Comparison of ENCODE assay signal across 14 cellular contexts in the genomic region with DNA sequence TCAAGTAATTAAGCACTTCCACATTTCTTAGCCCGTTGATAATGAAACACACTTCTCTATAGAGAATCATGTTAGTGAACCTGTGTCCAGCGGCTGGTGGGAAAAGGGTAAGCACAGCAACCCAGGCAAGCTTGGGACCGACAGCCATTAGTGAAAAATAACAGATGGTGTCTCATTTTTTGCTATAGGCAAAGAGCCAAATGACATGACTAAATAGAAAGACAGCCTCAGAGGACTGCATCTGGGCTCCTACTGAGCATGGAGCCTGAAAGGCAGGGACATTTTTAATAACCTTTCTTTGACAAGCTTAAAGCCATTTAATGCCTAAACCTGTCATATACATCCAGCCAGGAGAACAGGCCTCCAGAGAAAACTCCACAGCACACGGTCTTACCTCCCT.
A peak's percentile ranks its signal among the peaks of the same experiment; 100 is the strongest.
DNase-seq lines count a peak whose midpoint lies in the region; ATAC-seq, FAIRE-seq and TF ChIP-seq lines count a peak whose summit lies in the region.
"Had no signal": no experiment of that assay in that cellular context is flagged by ENCODE, and none has a peak within 500 bp of the region (broad histone marks: within the 10 kb centered on the region; RNA-seq: fewer than 3 reads in every experiment).

No MANE protein-coding gene starts in this region.

- no peaks in the 10 kb centered on the region for H3K4me1 ChIP-seq in upper lobe of left lung
- H3K4me1 ChIP-seq: gastroesophageal sphincter, thyroid gland had no signal

- no peak for TF ChIP-seq POLR2A in upper lobe of left lung (IDR thresholded peaks at IDR 0.05)

- peak; percentile 49 for ATAC-seq in left ventricle myocardium superior
- ATAC-seq in HG03442 (IDR thresholded peaks at IDR 0.05; ENCODE audit: unreplicated experiment), result no peak
- no peak for ATAC-seq in upper lobe of left lung (ENCODE audit: low FRiP score in 2 of 2)
- ATAC-seq: effector memory CD8-positive, alpha-beta T cell; gastroesophageal sphincter had no signal

- DNase-seq in left ventricle myocardium superior (no peak), cardiac septum (ENCODE audit: low spot score) (no peak), NCI-H446 treated with DMSO at 0.1 percent for 48 hours (lab: John Stamatoyannopoulos, UW) (peak; percentile 97), choroid plexus epithelial cell (ENCODE audit: low read depth) (peak; percentile 2), urothelium cell line (ENCODE audit: low spot score) (peak; percentile 5), NCI-H526 treated with DMSO at 0.1 percent for 48 hours (lab: John Stamatoyannopoulos, UW) (no peak), upper lobe of left lung (no peak)
- DNase-seq: activated effector memory CD4-positive, alpha-beta T cell treated with anti-CD3 and anti-CD28 coated beads, Interleukin-2, amount 50 U/mL, for 16 hours; effector memory CD8-positive, alpha-beta T cell; SW 1271; thyroid gland had no signal

- WGBS in upper lobe of left lung, 2 donors, result 58 to 70% methylated on average over 4 of the region's 4 CpGs

- H3K27me3 ChIP-seq in upper lobe of left lung, result no peaks in the 10 kb centered on the region
- H3K27me3 ChIP-seq: gastroesophageal sphincter, thyroid gland had no signal

- H3K27ac ChIP-seq in upper lobe of left lung, result no peak overlapping the region
- H3K27ac ChIP-seq: gastroesophageal sphincter, thyroid gland, VCaP had no signal

- TF ChIP-seq EP300 in upper lobe of left lung (IDR thresholded peaks at IDR 0.05), result no peak

- no peaks in the 10 kb centered on the region for H3K9me3 ChIP-seq in upper lobe of left lung
- H3K9me3 ChIP-seq: gastroesophageal sphincter, thyroid gland had no signal

- TF ChIP-seq CTCF in choroid plexus epithelial cell (conservative IDR thresholded peaks at IDR 0.05; ENCODE audit: low read depth, low read length), result no peak
- no peak for TF ChIP-seq CTCF in upper lobe of left lung (IDR thresholded peaks at IDR 0.05)

- intact Hi-C loops in left ventricle myocardium superior (cut with micrococcal nuclease), result no loop called here
- intact Hi-C loops in cardiac septum (cut with DNase I), result no loop called here

- no peak overlapping the region for H3K4me3 ChIP-seq in choroid plexus epithelial cell (ENCODE audit: low read depth, low read length)
- no peak overlapping the region for H3K4me3 ChIP-seq in upper lobe of left lung
- H3K4me3 ChIP-seq: gastroesophageal sphincter, thyroid gland had no signal

- no peaks in the 10 kb centered on the region for H3K36me3 ChIP-seq in upper lobe of left lung
- H3K36me3 ChIP-seq: gastroesophageal sphincter, thyroid gland had no signal

- FAIRE-seq in urothelium cell line (lab: Jason Lieb, UNC), result no peak

Comparison
In these comparisons a context has a peak if more than half of its experiments do, and no peak if none do; other contexts are left out.
1. DNase-seq: peak in NCI-H446 treated with DMSO at 0.1 percent for 48 hours (single experiment), choroid plexus epithelial cell (single experiment) and urothelium cell line (single experiment); none in left ventricle myocardium superior (single experiment), cardiac septum (single experiment), NCI-H526 treated with DMSO at 0.1 percent for 48 hours (single experiment) and upper lobe of left lung (0 of 2).